In the genomic region with DNA sequence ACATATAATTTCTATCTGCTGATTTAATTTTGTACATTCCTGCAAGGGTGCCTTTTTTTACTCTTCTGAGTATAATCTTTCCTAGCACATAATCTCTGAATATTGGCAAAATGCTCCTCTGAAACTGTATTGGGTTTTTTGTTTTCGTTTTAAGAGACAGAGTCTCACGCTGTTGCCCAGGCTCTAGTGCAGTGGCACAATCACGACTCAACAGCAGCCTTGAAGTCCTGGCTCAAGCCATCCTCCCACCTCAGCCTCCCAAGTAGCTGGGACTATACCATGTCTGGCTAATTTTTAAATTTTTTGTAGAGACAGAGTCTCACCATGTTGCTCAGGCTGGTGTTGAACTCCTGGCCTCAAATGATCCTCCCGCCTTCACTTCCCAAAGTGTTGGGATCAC, we compare ENCODE assay signal across 8 cellular contexts.
DNase-seq lines count a peak whose midpoint lies in the region; ATAC-seq and TF ChIP-seq lines count a peak whose summit lies in the region.

No MANE protein-coding gene starts in this region.

- intact Hi-C loops in Calu3 (cut with micrococcal nuclease; ENCODE audit: unreplicated experiment) (no loop called here), PC-3 (cut with micrococcal nuclease) (no loop called here)

- TF ChIP-seq CTCF in Calu3 (IDR thresholded peaks at IDR 0.05; ENCODE audit: unreplicated experiment) (no peak), PC-3 (conservative IDR thresholded peaks at IDR 0.05; ENCODE audit: low read depth, low read length) (no peak), endodermal cell (conservative IDR thresholded peaks at IDR 0.05) (no peak)

- H3K4me2 ChIP-seq in PC-3 (ENCODE audit: low read length): peak overlapping the region; percentile 90

- CTCF ChIA-PET in Calu3 (lab: Charles Lee): interaction anchor here (1.1 to 1.3 kb wide), 2 partner anchors 30 to 37 kb away, joined by 3 to 4 read pairs; no protein-coding TSS in a partner anchor
- CTCF ChIA-PET in PC-3 (lab: Charles Lee): no interaction called here

- BruUV-seq in Calu3 (replicated peaks; lab: Mats Ljungman, UMichigan) (no TSS peak), PC-3 (replicated peaks; lab: Mats Ljungman, UMichigan) (no TSS peak)

- H3K9me2 ChIP-seq in PC-3 (replicated peaks; ENCODE audit: low read length): no peaks in the 10 kb centered on the region

- H3K4me1 ChIP-seq in PC-3 (ENCODE audit: insufficient read depth, low read length): peaks cover 29% of the 10 kb centered on the region
- H3K4me1 ChIP-seq in endodermal cell (ENCODE audit: control insufficient read depth, insufficient read depth, low read length): peaks cover 4% of the 10 kb centered on the region
- H3K4me1 ChIP-seq in neuron (ENCODE audit: insufficient read depth, low read length): peaks cover 26% of the 10 kb centered on the region

- H3K4me3 Mint-ChIP-seq in Calu3 (ENCODE audit: low read depth, unreplicated experiment) (peak overlapping the region; percentile 84), endodermal cell (peak overlapping the region; percentile 98)

- DNase-seq in Calu3 (no peak), PC-3 (no peak), endodermal cell (no peak), Kasumi-1 (lab: John Stamatoyannopoulos, UW) (no peak), cerebellar nuclear complex (lab: John Stamatoyannopoulos, UW) (no peak)

- H3K36me3 Mint-ChIP-seq in Calu3 (ENCODE audit: insufficient read depth, unreplicated experiment) (peaks cover 98% of the 10 kb centered on the region), endodermal cell (ENCODE audit: low read depth) (peaks cover 1% of the 10 kb centered on the region)

- peaks cover 29% of the 10 kb centered on the region for H3K4me1 Mint-ChIP-seq in Calu3 (ENCODE audit: low read depth, unreplicated experiment)
- H3K4me1 Mint-ChIP-seq in endodermal cell: peaks cover 50% of the 10 kb centered on the region

- POLR2A ChIA-PET in PC-3 (lab: Charles Lee; ENCODE audit: unreplicated experiment): no interaction called here

- ATAC-seq in PC-3 (no peak), GM21786 (IDR thresholded peaks at IDR 0.05; ENCODE audit: unreplicated experiment) (no peak), HG03135 (IDR thresholded peaks at IDR 0.05; ENCODE audit: unreplicated experiment) (no peak)

- WGBS in endodermal cell (ENCODE audit: insufficient coverage in 1 of 2, insufficient read length in 1 of 2), 2 experiments: 58 to 81% methylated on average over 2 to 4 of the region's 4 CpGs

- peaks cover 93% of the 10 kb centered on the region for H3K79me2 ChIP-seq in PC-3 (ENCODE audit: low read length)

- no peak overlapping the region for H2AFZ ChIP-seq in PC-3 (ENCODE audit: low read length)
- H2AFZ ChIP-seq in neuron (ENCODE audit: low read depth, low read length): no peak overlapping the region

- H3K36me3 ChIP-seq in PC-3 (ENCODE audit: low read depth, low read length) (0 out of 2 replicates have a peak, but pooled peaks cover 8% of the 10 kb centered on the region), endodermal cell (ENCODE audit: control insufficient read depth, insufficient read depth, low read length) (peaks cover 7% of the 10 kb centered on the region), neuron (ENCODE audit: insufficient read depth, low read length) (no peaks in the 10 kb centered on the region)

- H3K9ac ChIP-seq in PC-3 (ENCODE audit: low read length) (peak overlapping the region; percentile 93), endodermal cell (ENCODE audit: extremely low read depth, low read length, poor library complexity, severe bottlenecking) (peak overlapping the region; percentile 96)

- H3K27ac ChIP-seq in PC-3 (ENCODE audit: low read length) (peak overlapping the region; percentile 96), endodermal cell (ENCODE audit: low read depth, low read length) (no peak overlapping the region)

- H3K27me3 Mint-ChIP-seq in Calu3 (ENCODE audit: unreplicated experiment) (no peaks in the 10 kb centered on the region), endodermal cell (ENCODE audit: insufficient read depth) (no peaks in the 10 kb centered on the region)

- H3K27ac Mint-ChIP-seq in Calu3 (ENCODE audit: unreplicated experiment): peak overlapping the region; percentile 93
- H3K27ac Mint-ChIP-seq in endodermal cell: no peak overlapping the region

- H3K4me3 ChIP-seq in PC-3 (ENCODE audit: low read length) (peak overlapping the region; percentile 78), endodermal cell (ENCODE audit: low read length) (peak overlapping the region; percentile 99), neuron (ENCODE audit: low read length) (peak overlapping the region; percentile 80)

- H3K27me3 ChIP-seq in PC-3 (ENCODE audit: low read length) (no peaks in the 10 kb centered on the region), endodermal cell (ENCODE audit: control insufficient read depth, insufficient read depth, low read length, poor library complexity, severe bottlenecking) (no peaks in the 10 kb centered on the region), neuron (ENCODE audit: insufficient read depth, low read length) (no peaks in the 10 kb centered on the region)

- no peaks in the 10 kb centered on the region for H3K9me3 ChIP-seq in PC-3 (ENCODE audit: low read length)
- H3K9me3 ChIP-seq in endodermal cell (ENCODE audit: control insufficient read depth, low read length): no peaks in the 10 kb centered on the region
- no peaks in the 10 kb centered on the region for H3K9me3 ChIP-seq in neuron (ENCODE audit: low read length)

- H4K20me1 ChIP-seq in PC-3 (ENCODE audit: low read length): peaks cover 15% of the 10 kb centered on the region; the same call in 1 of the 2 replicates

- H3F3A ChIP-seq in PC-3 (ENCODE audit: low read length, unreplicated experiment): no peaks in the 10 kb centered on the region

- H3K9me3 Mint-ChIP-seq in Calu3 (ENCODE audit: low read depth, unreplicated experiment): no peaks in the 10 kb centered on the region
- H3K9me3 Mint-ChIP-seq in endodermal cell: no peaks in the 10 kb centered on the region
